ENCODE assay signal across 9 cellular contexts in genomic region chr10:6239213-6239991, GRCh38. TPM values are rescaled to one million over a fixed set of nuclear protein-coding genes. Genes with fewer than 3 reads are reported as not detected.
DNase-seq lines count a peak whose midpoint lies in the region; TF ChIP-seq lines count a peak whose summit lies in the region.
"Had no signal": no experiment of that assay in that cellular context is flagged by ENCODE, and none has a peak within 500 bp of the region (broad histone marks: within the 10 kb centered on the region; RNA-seq: fewer than 3 reads in every experiment).

No MANE protein-coding gene starts in this region.

- H3K79me2 ChIP-seq in MM.1S (ENCODE audit: low read length) = no peaks in the 10 kb centered on the region

- no peaks in the 10 kb centered on the region for H3K27me3 Mint-ChIP-seq in endodermal cell (ENCODE audit: insufficient read depth)
- H3K27me3 Mint-ChIP-seq: stimulated activated naive CD8-positive, alpha-beta T cell treated with anti-CD3 and anti-CD28 coated beads, Interleukin-15, Interleukin-2, amounts not matched to agents 100 ng/mL and 50 ng/mL, for 24 hours had no signal

- H3K9ac ChIP-seq in MM.1S (ENCODE audit: low read length) (no peak overlapping the region), endodermal cell (ENCODE audit: extremely low read depth, low read length, poor library complexity, severe bottlenecking) (no peak overlapping the region)

- WGBS in endodermal cell (ENCODE audit: insufficient coverage in 1 of 2, insufficient read length in 1 of 2), 2 experiments = 89 to 92% methylated on average over 14 to 15 of the region's 15 CpGs

- no peaks in the 10 kb centered on the region for H3K4me1 Mint-ChIP-seq in endodermal cell

- no peaks in the 10 kb centered on the region for H3K9me2 ChIP-seq in MM.1S (replicated peaks; ENCODE audit: insufficient read depth, low read length)

- H3K27ac ChIP-seq in MM.1S (ENCODE audit: low read length) (no peak overlapping the region), endodermal cell (ENCODE audit: low read depth, low read length) (no peak overlapping the region), uterus (no peak overlapping the region)

- no peaks in the 10 kb centered on the region for H3K9me3 ChIP-seq in MM.1S (replicated peaks; ENCODE audit: insufficient read depth, low read length)
- H3K9me3 ChIP-seq in endodermal cell (ENCODE audit: control insufficient read depth, low read length) = peaks cover 4% of the 10 kb centered on the region
- H3K9me3 ChIP-seq in uterus = no peaks in the 10 kb centered on the region

- TF ChIP-seq POLR2A in uterus (IDR thresholded peaks at IDR 0.05) = no peak

- H3F3A ChIP-seq in MM.1S (ENCODE audit: insufficient read depth, low read length) = no peaks in the 10 kb centered on the region; the same call in 1 of the 2 replicates

- H3K4me1 ChIP-seq in MM.1S (ENCODE audit: low read length) (peaks cover 6% of the 10 kb centered on the region), endodermal cell (ENCODE audit: control insufficient read depth, insufficient read depth, low read length) (no peaks in the 10 kb centered on the region), uterus (no peaks in the 10 kb centered on the region)

- H4K20me1 ChIP-seq in MM.1S (ENCODE audit: insufficient read depth, low read length) = no peaks in the 10 kb centered on the region

- DNase-seq in COLO668 (lab: John Stamatoyannopoulos, UW; ENCODE audit: unreplicated experiment) (peak; percentile 17), MM.1S (peak; percentile 56), endodermal cell (peak; percentile 16), occipital lobe (lab: John Stamatoyannopoulos, UW) (peak; percentile 66), uterus (peak; percentile 51 to 77), DMS79 (lab: John Stamatoyannopoulos, UW) (no peak), NCI-H2081 (lab: John Stamatoyannopoulos, UW) (no peak)
- DNase-seq in activated CD4-positive, alpha-beta T cell treated with anti-CD3 and anti-CD28 coated beads, Interleukin-2, amount 50 U/mL, for 48 hours = peak; percentile 65 to 78

- no peak overlapping the region for H3K4me3 ChIP-seq in MM.1S (ENCODE audit: low read length)
- no peak overlapping the region for H3K4me3 ChIP-seq in endodermal cell (ENCODE audit: low read length)
- H3K4me3 ChIP-seq in uterus = no peak overlapping the region

- H3K36me3 ChIP-seq in MM.1S (replicated peaks; ENCODE audit: insufficient read depth, low read length) (no peaks in the 10 kb centered on the region), endodermal cell (ENCODE audit: control insufficient read depth, insufficient read depth, low read length) (peaks cover 7% of the 10 kb centered on the region), uterus (no peaks in the 10 kb centered on the region)

- TF ChIP-seq CTCF in MM.1S (IDR thresholded peaks at IDR 0.05; ENCODE audit: low read length) (no peak), endodermal cell (conservative IDR thresholded peaks at IDR 0.05) (no peak), uterus (IDR thresholded peaks at IDR 0.05) (no peak)

- H3K4me2 ChIP-seq in MM.1S (ENCODE audit: low read depth, low read length) = peak overlapping the region; percentile 12; the same call in 1 of the 2 replicates

- H3K36me3 Mint-ChIP-seq in endodermal cell (ENCODE audit: low read depth) = peaks cover 27% of the 10 kb centered on the region

- H3K9me3 Mint-ChIP-seq in endodermal cell = peaks cover 7% of the 10 kb centered on the region
- H3K9me3 Mint-ChIP-seq: stimulated activated naive CD8-positive, alpha-beta T cell treated with anti-CD3 and anti-CD28 coated beads, Interleukin-15, Interleukin-2, amounts not matched to agents 100 ng/mL and 50 ng/mL, for 24 hours had no signal

- H3K27ac Mint-ChIP-seq in endodermal cell = no peak overlapping the region
- H3K27ac Mint-ChIP-seq: stimulated activated naive CD8-positive, alpha-beta T cell treated with anti-CD3 and anti-CD28 coated beads, Interleukin-15, Interleukin-2, amounts not matched to agents 100 ng/mL and 50 ng/mL, for 24 hours had no signal

- intact Hi-C loops in uterus (cut with DNase I; ENCODE audit: low total_unique reads) = no loop called here

- H3K4me3 Mint-ChIP-seq in endodermal cell = no peak overlapping the region
- H3K4me3 Mint-ChIP-seq: stimulated activated naive CD8-positive, alpha-beta T cell treated with anti-CD3 and anti-CD28 coated beads, Interleukin-15, Interleukin-2, amounts not matched to agents 100 ng/mL and 50 ng/mL, for 24 hours had no signal

- no peak overlapping the region for H2AFZ ChIP-seq in MM.1S (ENCODE audit: low read length)

- H3K27me3 ChIP-seq in MM.1S (replicated peaks; ENCODE audit: insufficient read depth, low read length) (no peaks in the 10 kb centered on the region), endodermal cell (ENCODE audit: control insufficient read depth, insufficient read depth, low read length, poor library complexity, severe bottlenecking) (no peaks in the 10 kb centered on the region), uterus (no peaks in the 10 kb centered on the region)

RNA-seq across cellular contexts. Expression of gene PFKFB3, which starts 36.7 kb away (rescaled TPM):
- total RNA-seq in endodermal cell = 10 to 100 TPM; 31.2 to 34.5 TPM
- 32.6 TPM for polyA plus RNA-seq in endodermal cell (2013, experiment 1 of 2)
- polyA plus RNA-seq in endodermal cell (2013, experiment 2 of 2) = 31.8 TPM
- 21.4 TPM for total RNA-seq in occipital lobe
- 10 to 100 TPM in 3 of 4 donors, 1 to 10 TPM in 1; 7.4 to 54.5 (median 14.7) TPM for total RNA-seq in uterus

Comparison
In these comparisons a context has a peak if more than half of its experiments do, and no peak if none do; other contexts are left out.
1. DNase-seq: peak in COLO668 (single experiment), MM.1S (single experiment), activated CD4-positive, alpha-beta T cell treated with anti-CD3 and anti-CD28 coated beads, Interleukin-2, amount 50 U/mL, for 48 hours (2 of 2), endodermal cell (single experiment), occipital lobe (single experiment) and uterus (2 of 2); none in DMS79 (single experiment) and NCI-H2081 (0 of 2).